9 cellular contexts compared by ENCODE assay signal in the genomic region with DNA sequence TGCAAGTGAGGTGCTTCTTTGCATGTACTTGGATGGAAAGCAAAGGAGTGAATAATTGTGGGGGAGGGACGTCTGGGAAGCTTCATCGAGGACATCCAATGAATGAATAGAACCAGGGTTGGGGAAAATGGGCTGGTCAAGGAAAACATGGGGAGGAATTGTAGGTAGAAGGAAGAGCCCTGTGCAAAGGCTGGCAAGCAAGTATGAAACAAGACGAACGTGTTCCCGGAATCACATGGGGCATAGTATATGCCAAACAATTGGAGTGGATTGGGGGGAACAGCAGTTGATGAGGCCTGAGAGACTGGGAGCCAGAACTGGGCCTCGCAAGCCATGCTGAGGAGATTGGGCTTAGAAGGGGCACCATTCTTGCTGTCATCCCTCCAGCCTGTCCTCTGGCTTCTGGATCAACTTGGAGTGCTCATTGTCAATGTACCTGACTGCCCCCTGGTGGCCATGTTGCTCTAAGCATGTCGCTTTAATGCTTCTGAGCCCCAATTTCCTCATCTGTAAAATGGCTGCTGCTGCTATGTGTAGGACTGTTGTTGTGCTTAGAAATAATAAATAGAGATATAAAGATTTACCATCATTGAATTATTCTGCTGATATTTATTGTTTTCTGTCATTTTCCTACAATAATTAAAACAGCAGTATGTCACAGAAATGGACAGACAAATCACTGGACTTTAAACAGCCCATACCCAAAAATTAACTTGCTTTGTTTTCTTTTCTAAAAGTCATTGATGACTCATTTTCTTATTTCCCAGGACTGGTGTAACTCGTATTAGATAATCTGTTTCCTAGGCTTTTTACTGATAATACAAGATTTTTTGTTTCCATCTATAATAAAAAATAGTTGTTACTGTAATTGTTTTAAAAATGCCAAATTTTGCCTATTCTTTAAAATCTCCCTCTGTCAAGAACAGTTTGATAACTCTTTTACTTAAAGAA.
DNase-seq lines count a peak whose midpoint lies in the region; ATAC-seq and TF ChIP-seq lines count a peak whose summit lies in the region.
"Had no signal": no experiment of that assay in that cellular context is flagged by ENCODE, and none has a peak within 500 bp of the region (broad histone marks: within the 10 kb centered on the region; RNA-seq: fewer than 3 reads in every experiment).

No MANE protein-coding gene starts in this region.

- H3K4me1 ChIP-seq in Karpas-422 (ENCODE audit: low read length) (no peaks in the 10 kb centered on the region), RWPE2 (ENCODE audit: insufficient read depth, poor library complexity, severe bottlenecking) (peaks cover 9% of the 10 kb centered on the region)

- H3K79me2 ChIP-seq in Karpas-422 (ENCODE audit: low read length): no peaks in the 10 kb centered on the region

- peaks cover 8% of the 10 kb centered on the region for H3K27me3 Mint-ChIP-seq in activated T-helper 2 cell treated with anti-CD3 and anti-CD28 coated beads, Interferon-gamma antibody, Interleukin-2, Interleukin-4, amounts not matched to agents 10 μg/mL and 5 μg/mL and 100 μg/mL, durations not matched to agents 14 hours and 24 hours and 36 hours (ENCODE audit: low read depth)

- no peak overlapping the region for H3K27ac Mint-ChIP-seq in activated T-helper 2 cell treated with anti-CD3 and anti-CD28 coated beads, Interferon-gamma antibody, Interleukin-2, Interleukin-4, amounts not matched to agents 10 μg/mL and 5 μg/mL and 100 μg/mL, durations not matched to agents 14 hours and 24 hours and 36 hours

- no peaks in the 10 kb centered on the region for H3K36me3 Mint-ChIP-seq in activated T-helper 2 cell treated with anti-CD3 and anti-CD28 coated beads, Interferon-gamma antibody, Interleukin-2, Interleukin-4, amounts not matched to agents 10 μg/mL and 5 μg/mL and 100 μg/mL, durations not matched to agents 14 hours and 24 hours and 36 hours (ENCODE audit: low read depth)

- H3K27ac ChIP-seq in Karpas-422 (ENCODE audit: low read length): no peak overlapping the region
- peak overlapping the region; percentile 30 for H3K27ac ChIP-seq in RWPE2 (ENCODE audit: poor library complexity, severe bottlenecking)
- H3K27ac ChIP-seq: BLaER1 treated with 17β-estradiol and CSF1 and Interleukin-3, amounts not matched to agents 10 nM and 100 nM had no signal

- TF ChIP-seq CTCF in RWPE2 (IDR thresholded peaks at IDR 0.05; ENCODE audit: poor library complexity, severe bottlenecking): peak; percentile 46

- DNase-seq in NCI-H1417 (lab: John Stamatoyannopoulos, UW) (peak; percentile 37 to 80 (median 60)), NCI-H1417 treated with DMSO at 0.1 percent for 48 hours (lab: John Stamatoyannopoulos, UW) (no peak), Karpas-422 (peak; percentile 92), RWPE2 (ENCODE audit: low spot score) (peak; percentile 31), glomerular visceral epithelial cell (ENCODE audit: extremely low spot score) (peak; percentile 58), pulmonary artery endothelial cell (ENCODE audit: low read depth, low spot score) (peak; percentile 71)
- DNase-seq in activated T-helper 2 cell treated with anti-CD3 and anti-CD28 coated beads, Interferon-gamma antibody, Interleukin-2, Interleukin-4, amounts not matched to agents 10 μg/mL and 5 μg/mL and 100 μg/mL, durations not matched to agents 14 hours and 24 hours and 36 hours (ENCODE audit: low spot score): peak; percentile 57

- ATAC-seq in RWPE2 (ENCODE audit: low read depth): peak; percentile 42; the same call in 2 of the 3 replicates
- no peak for ATAC-seq in GM21723 (IDR thresholded peaks at IDR 0.05; ENCODE audit: unreplicated experiment)

- H3K4me2 ChIP-seq in Karpas-422 (ENCODE audit: low read depth, low read length, poor library complexity, severe bottlenecking): no peak overlapping the region
- H3K4me2 ChIP-seq: BLaER1 treated with 17β-estradiol and CSF1 and Interleukin-3, amounts not matched to agents 10 nM and 100 nM had no signal

- no peak overlapping the region for H3K9ac ChIP-seq in Karpas-422 (ENCODE audit: low read length)
- H3K9ac ChIP-seq: BLaER1 treated with 17β-estradiol and CSF1 and Interleukin-3, amounts not matched to agents 10 nM and 100 nM had no signal

- H2AFZ ChIP-seq in Karpas-422 (ENCODE audit: low read length): peak overlapping the region; percentile 36; the same call in 1 of the 2 replicates

- H3K9me3 ChIP-seq in Karpas-422 (ENCODE audit: low read length) (no peaks in the 10 kb centered on the region), RWPE2 (ENCODE audit: severe bottlenecking) (no peaks in the 10 kb centered on the region)

- no peak overlapping the region for H3K4me3 Mint-ChIP-seq in activated T-helper 2 cell treated with anti-CD3 and anti-CD28 coated beads, Interferon-gamma antibody, Interleukin-2, Interleukin-4, amounts not matched to agents 10 μg/mL and 5 μg/mL and 100 μg/mL, durations not matched to agents 14 hours and 24 hours and 36 hours (ENCODE audit: low read depth)

- no peaks in the 10 kb centered on the region for H3K4me1 Mint-ChIP-seq in activated T-helper 2 cell treated with anti-CD3 and anti-CD28 coated beads, Interferon-gamma antibody, Interleukin-2, Interleukin-4, amounts not matched to agents 10 μg/mL and 5 μg/mL and 100 μg/mL, durations not matched to agents 14 hours and 24 hours and 36 hours (ENCODE audit: low read depth)

- no peaks in the 10 kb centered on the region for H3K27me3 ChIP-seq in Karpas-422 (ENCODE audit: low read length)
- no peaks in the 10 kb centered on the region for H3K27me3 ChIP-seq in RWPE2 (ENCODE audit: insufficient read depth, poor library complexity, severe bottlenecking)
- H3K27me3 ChIP-seq: BLaER1 treated with 17β-estradiol and CSF1 and Interleukin-3, amounts not matched to agents 10 nM and 100 nM had no signal

- no peaks in the 10 kb centered on the region for H4K20me1 ChIP-seq in Karpas-422 (ENCODE audit: insufficient read depth, low read depth, low read length)

- H3K9me2 ChIP-seq in Karpas-422 (replicated peaks; ENCODE audit: insufficient read depth, low read length): no peaks in the 10 kb centered on the region

- intact Hi-C loops in activated T-helper 2 cell treated with anti-CD3 and anti-CD28 coated beads, Interferon-gamma antibody, Interleukin-2, Interleukin-4, amounts not matched to agents 10 μg/mL and 5 μg/mL and 100 μg/mL, durations not matched to agents 14 hours and 24 hours and 36 hours (cut with micrococcal nuclease): loop anchor here (2.0 kb wide), 1 partner anchor 74 kb away; no protein-coding TSS in a partner anchor

- H3K9me3 Mint-ChIP-seq in activated T-helper 2 cell treated with anti-CD3 and anti-CD28 coated beads, Interferon-gamma antibody, Interleukin-2, Interleukin-4, amounts not matched to agents 10 μg/mL and 5 μg/mL and 100 μg/mL, durations not matched to agents 14 hours and 24 hours and 36 hours: no peaks in the 10 kb centered on the region

- H3K36me3 ChIP-seq in Karpas-422 (ENCODE audit: insufficient read depth, low read length) (no peaks in the 10 kb centered on the region), RWPE2 (ENCODE audit: low read depth) (no peaks in the 10 kb centered on the region)

- H3K4me3 ChIP-seq in Karpas-422 (ENCODE audit: low read length) (no peak overlapping the region), RWPE2 (ENCODE audit: severe bottlenecking) (no peak overlapping the region)
- H3K4me3 ChIP-seq: BLaER1 treated with 17β-estradiol and CSF1 and Interleukin-3, amounts not matched to agents 10 nM and 100 nM had no signal
